In the genomic region with DNA sequence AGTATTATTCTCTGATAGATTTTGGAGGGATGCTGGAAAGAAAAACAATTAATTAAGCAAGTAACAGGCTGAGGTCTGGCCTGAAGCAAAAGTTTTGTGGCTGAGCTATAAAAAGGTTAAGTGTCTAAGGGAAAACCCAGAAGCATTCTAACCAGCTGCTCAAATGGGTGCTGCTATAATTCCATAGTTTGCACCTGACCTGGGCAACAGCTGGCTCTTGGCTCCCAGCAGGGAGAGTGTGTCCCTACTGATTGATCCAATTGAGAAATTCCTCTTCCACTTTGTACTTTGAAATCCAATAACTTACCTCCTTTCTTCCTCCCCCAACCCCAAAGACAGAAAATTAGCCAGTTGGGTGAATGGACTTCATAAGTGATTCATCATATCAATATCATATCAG, we compare ENCODE assay signal across 20 cellular contexts.
"Had no signal": no experiment of that assay in that cellular context is flagged by ENCODE, and none has a peak within 500 bp of the region (broad histone marks: within the 10 kb centered on the region; RNA-seq: fewer than 3 reads in every experiment).

No MANE protein-coding gene starts in this region.

- DNase-seq: activated CD4-positive, alpha-beta memory T cell treated with anti-CD3 and anti-CD28 coated beads, Interleukin-2, amount 10 ng/mL, durations not matched to agents 7 days and 5 days; activated effector memory CD4-positive, alpha-beta T cell treated with anti-CD3 and anti-CD28 coated beads, Interleukin-2, amount 50 U/mL, for 16 hours; activated T-cell treated with anti-CD3 and anti-CD28 coated beads, Interleukin-2, amount 50 U/mL, for 4 hours; amniotic stem cell; body of pancreas; caudate nucleus; colonic mucosa; islet precursor cell; naive thymus-derived CD8-positive, alpha-beta T cell; nucleus accumbens; posterior cingulate gyrus; small intestine; stimulated activated CD4-positive, alpha-beta T cell treated with anti-CD3 and anti-CD28 coated beads, Interleukin-4, amount 100 ng/mL, for 24 hours; stimulated activated naive CD4-positive, alpha-beta T cell treated with Interleukin-2 at 50 U/mL for 16 hours; substantia nigra; trophoblast cell; WERI-Rb-1 had no signal

- H3K4me3 Mint-ChIP-seq: activated CD4-positive, alpha-beta memory T cell treated with anti-CD3 and anti-CD28 coated beads, Interleukin-2, amount 10 ng/mL, durations not matched to agents 7 days and 5 days; activated naive CD4-positive, alpha-beta T cell treated with anti-CD3 and anti-CD28 coated beads, Interleukin-2, amount 50 U/mL, for 24 hours; activated T-cell treated with anti-CD3 and anti-CD28 coated beads, Interleukin-2, amount 50 U/mL, for 4 hours; naive thymus-derived CD8-positive, alpha-beta T cell had no signal

- H3K79me2 ChIP-seq: hepatocyte had no signal

- H3K27ac Mint-ChIP-seq: activated CD4-positive, alpha-beta memory T cell treated with anti-CD3 and anti-CD28 coated beads, Interleukin-2, amount 10 ng/mL, durations not matched to agents 7 days and 5 days; activated naive CD4-positive, alpha-beta T cell treated with anti-CD3 and anti-CD28 coated beads, Interleukin-2, amount 50 U/mL, for 24 hours had no signal

- H3K36me3 Mint-ChIP-seq: activated naive CD4-positive, alpha-beta T cell treated with anti-CD3 and anti-CD28 coated beads, Interleukin-2, amount 50 U/mL, for 24 hours; naive thymus-derived CD8-positive, alpha-beta T cell had no signal

- ATAC-seq: activated T-cell treated with anti-CD3 and anti-CD28 coated beads, Interleukin-2, amount 50 U/mL, for 4 hours; body of pancreas; esophagus mucosa; naive thymus-derived CD8-positive, alpha-beta T cell had no signal

- H3K4me2 ChIP-seq: hepatocyte had no signal

- H3K9me3 ChIP-seq: body of pancreas, colonic mucosa had no signal

- H3K27me3 ChIP-seq: body of pancreas, colonic mucosa, hepatocyte had no signal

- H3K4me3 ChIP-seq: body of pancreas, colonic mucosa, hepatocyte had no signal

- H3K27me3 Mint-ChIP-seq: activated naive CD4-positive, alpha-beta T cell treated with anti-CD3 and anti-CD28 coated beads, Interleukin-2, amount 50 U/mL, for 24 hours; naive thymus-derived CD8-positive, alpha-beta T cell had no signal

- H2AFZ ChIP-seq: hepatocyte had no signal

- H3K27ac ChIP-seq: body of pancreas, colonic mucosa, hepatocyte, WERI-Rb-1 had no signal

- H3K36me3 ChIP-seq: colonic mucosa, WERI-Rb-1 had no signal

- H3K9me3 Mint-ChIP-seq: activated CD4-positive, alpha-beta memory T cell treated with anti-CD3 and anti-CD28 coated beads, Interleukin-2, amount 10 ng/mL, durations not matched to agents 7 days and 5 days; activated naive CD4-positive, alpha-beta T cell treated with anti-CD3 and anti-CD28 coated beads, Interleukin-2, amount 50 U/mL, for 24 hours; activated T-cell treated with anti-CD3 and anti-CD28 coated beads, Interleukin-2, amount 50 U/mL, for 4 hours; naive thymus-derived CD8-positive, alpha-beta T cell had no signal
